ENCODE assay signal across 21 cellular contexts in the genomic region with DNA sequence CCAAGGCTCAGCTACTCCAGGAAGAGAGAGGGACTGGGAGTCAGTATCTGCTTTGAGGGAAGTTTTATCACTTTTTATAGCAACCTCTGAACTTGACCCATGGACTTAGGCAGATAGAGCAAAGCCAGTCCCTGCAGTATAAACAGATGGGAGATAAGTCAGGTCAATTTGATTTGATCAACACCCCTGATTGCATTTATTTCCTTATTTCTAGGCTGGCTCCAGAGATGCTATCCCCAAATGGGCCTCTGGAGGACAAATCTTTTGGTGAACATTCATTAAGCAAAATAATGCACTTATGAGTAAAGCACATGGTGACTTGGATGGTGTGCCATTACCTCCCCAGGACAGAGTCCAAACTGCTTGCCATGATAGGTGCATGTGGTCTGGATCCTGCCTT. TPM values are rescaled to one million over a fixed set of nuclear protein-coding genes. Genes with fewer than 3 reads are reported as not detected.
DNase-seq lines count a peak whose midpoint lies in the region; ATAC-seq and TF ChIP-seq lines count a peak whose summit lies in the region.
"Had no signal": no experiment of that assay in that cellular context is flagged by ENCODE, and none has a peak within 500 bp of the region (broad histone marks: within the 10 kb centered on the region; RNA-seq: fewer than 3 reads in every experiment).

No MANE protein-coding gene starts in this region.

- H3K27me3 Mint-ChIP-seq in endodermal cell (ENCODE audit: insufficient read depth), result no peaks in the 10 kb centered on the region
- no peaks in the 10 kb centered on the region for H3K27me3 Mint-ChIP-seq in activated T-helper 17 cell treated with anti-CD3 and anti-CD28 coated beads, Interleukin-2, amount 50 U/mL, for 72 hours
- H3K27me3 Mint-ChIP-seq in activated CD4-positive, alpha-beta memory T cell treated with anti-CD3 and anti-CD28 coated beads, Interleukin-2, amount 10 ng/mL, durations not matched to agents 7 days and 5 days, result no peaks in the 10 kb centered on the region

- TF ChIP-seq CTCF in C4-2B (conservative IDR thresholded peaks at IDR 0.05), result no peak; the same call in 1 of the 2 replicates
- TF ChIP-seq CTCF in Panc1 (IDR thresholded peaks at IDR 0.05), result no peak
- peak; percentile 34 for TF ChIP-seq CTCF in endodermal cell (conservative IDR thresholded peaks at IDR 0.05)

- no peak overlapping the region for H2BK12ac ChIP-seq in trophoblast cell (ENCODE audit: low read length)

- H4K91ac ChIP-seq in trophoblast cell (ENCODE audit: low read depth, low read length), result no peak overlapping the region

- no peak overlapping the region for H4K8ac ChIP-seq in trophoblast cell (ENCODE audit: low read depth, low read length)

- no peaks in the 10 kb centered on the region for H3K36me3 Mint-ChIP-seq in endodermal cell (ENCODE audit: low read depth)
- no peaks in the 10 kb centered on the region for H3K36me3 Mint-ChIP-seq in activated T-helper 17 cell treated with anti-CD3 and anti-CD28 coated beads, Interleukin-2, amount 50 U/mL, for 72 hours (ENCODE audit: low read depth)
- no peaks in the 10 kb centered on the region for H3K36me3 Mint-ChIP-seq in activated CD4-positive, alpha-beta memory T cell treated with anti-CD3 and anti-CD28 coated beads, Interleukin-2, amount 10 ng/mL, durations not matched to agents 7 days and 5 days (ENCODE audit: low read depth)
- H3K36me3 Mint-ChIP-seq: CD14-positive monocyte had no signal

- CTCF ChIA-PET in Panc1 (lab: Charles Lee), result no interaction called here
- CTCF ChIA-PET in activated CD4-positive, alpha-beta memory T cell treated with anti-CD3 and anti-CD28 coated beads, Interleukin-2, amount 10 ng/mL, durations not matched to agents 7 days and 5 days (lab: Charles Lee), result no interaction called here

- H3K27ac ChIP-seq in C4-2B (peak overlapping the region; percentile 68; the same call in 1 of the 2 replicates), Panc1 (ENCODE audit: low read length) (no peak overlapping the region), endodermal cell (ENCODE audit: low read depth, low read length) (no peak overlapping the region), trophoblast cell (ENCODE audit: low read depth, low read length) (no peak overlapping the region)
- H3K27ac ChIP-seq: SJSA1 had no signal

- H3K9me3 Mint-ChIP-seq in endodermal cell, result no peaks in the 10 kb centered on the region
- H3K9me3 Mint-ChIP-seq in activated T-helper 17 cell treated with anti-CD3 and anti-CD28 coated beads, Interleukin-2, amount 50 U/mL, for 72 hours, result no peaks in the 10 kb centered on the region
- H3K9me3 Mint-ChIP-seq in activated CD4-positive, alpha-beta memory T cell treated with anti-CD3 and anti-CD28 coated beads, Interleukin-2, amount 10 ng/mL, durations not matched to agents 7 days and 5 days, result no peaks in the 10 kb centered on the region
- H3K9me3 Mint-ChIP-seq: CD14-positive monocyte, IgD-negative memory B cell had no signal

- no peaks in the 10 kb centered on the region for H3K79me2 ChIP-seq in trophoblast cell (ENCODE audit: control insufficient read depth, insufficient read depth, low read length, poor library complexity)

- peaks cover 24% of the 10 kb centered on the region for H3K4me1 Mint-ChIP-seq in endodermal cell
- H3K4me1 Mint-ChIP-seq in activated T-helper 17 cell treated with anti-CD3 and anti-CD28 coated beads, Interleukin-2, amount 50 U/mL, for 72 hours, result no peaks in the 10 kb centered on the region
- no peaks in the 10 kb centered on the region for H3K4me1 Mint-ChIP-seq in activated CD4-positive, alpha-beta memory T cell treated with anti-CD3 and anti-CD28 coated beads, Interleukin-2, amount 10 ng/mL, durations not matched to agents 7 days and 5 days
- H3K4me1 Mint-ChIP-seq: CD14-positive monocyte had no signal

- 0 out of 2 replicates have a peak, but pooled peaks have one; percentile 30 for ATAC-seq in Panc1
- no peak for ATAC-seq in activated T-helper 17 cell treated with anti-CD3 and anti-CD28 coated beads, Interleukin-2, amount 50 U/mL, for 72 hours (replicated peaks)

- no TSS peak for BruUV-seq in Panc1 (replicated peaks; lab: Mats Ljungman, UMichigan)

- H2AK5ac ChIP-seq in trophoblast cell (ENCODE audit: low read length), result no peak overlapping the region

- no peak overlapping the region for H3K4ac ChIP-seq in trophoblast cell (ENCODE audit: low read depth, low read length)

- in situ Hi-C loops in Panc1 (cut with HindIII; ENCODE audit: low pct_unique_long_range_greater_than_20kb, low sequenced_read_pairs), result loop anchor here (25.0 kb wide), 1 partner anchor 122 kb away; a partner anchor contains a TSS

- H3K4me1 ChIP-seq in Panc1 (ENCODE audit: control insufficient read depth, insufficient read depth, low read length) (no peaks in the 10 kb centered on the region), endodermal cell (ENCODE audit: control insufficient read depth, insufficient read depth, low read length) (peaks cover 4% of the 10 kb centered on the region), trophoblast cell (ENCODE audit: control insufficient read depth in 1 of 2, insufficient read depth in 2 of 2, low read length in 2 of 2) (no peaks in the 10 kb centered on the region)
- H3K4me1 ChIP-seq: SJSA1 had no signal

- no peak overlapping the region for H3K4me3 Mint-ChIP-seq in endodermal cell
- no peak overlapping the region for H3K4me3 Mint-ChIP-seq in activated T-helper 17 cell treated with anti-CD3 and anti-CD28 coated beads, Interleukin-2, amount 50 U/mL, for 72 hours
- no peak overlapping the region for H3K4me3 Mint-ChIP-seq in activated CD4-positive, alpha-beta memory T cell treated with anti-CD3 and anti-CD28 coated beads, Interleukin-2, amount 10 ng/mL, durations not matched to agents 7 days and 5 days
- H3K4me3 Mint-ChIP-seq: CD14-positive monocyte had no signal

- H2AFZ ChIP-seq in trophoblast cell (ENCODE audit: insufficient read depth, low read length, poor library complexity), result no peak overlapping the region

- H3K4me2 ChIP-seq in trophoblast cell (ENCODE audit: low read length), result no peak overlapping the region

- no peak overlapping the region for H2BK120ac ChIP-seq in trophoblast cell (ENCODE audit: insufficient read depth, low read length, poor library complexity)

- H3K23ac ChIP-seq in trophoblast cell (ENCODE audit: low read length), result peak overlapping the region; percentile 47

- no peak overlapping the region for H3K27ac Mint-ChIP-seq in endodermal cell
- H3K27ac Mint-ChIP-seq in activated T-helper 17 cell treated with anti-CD3 and anti-CD28 coated beads, Interleukin-2, amount 50 U/mL, for 72 hours, result no peak overlapping the region
- H3K27ac Mint-ChIP-seq in activated CD4-positive, alpha-beta memory T cell treated with anti-CD3 and anti-CD28 coated beads, Interleukin-2, amount 10 ng/mL, durations not matched to agents 7 days and 5 days, result no peak overlapping the region
- H3K27ac Mint-ChIP-seq: CD14-positive monocyte, IgD-negative memory B cell had no signal

- H3K9me3 ChIP-seq in Panc1 (ENCODE audit: control insufficient read depth, insufficient read depth, low read depth, low read length) (no peaks in the 10 kb centered on the region), endodermal cell (ENCODE audit: control insufficient read depth, low read length) (no peaks in the 10 kb centered on the region), trophoblast cell (ENCODE audit: insufficient read depth, low read depth, low read length) (peaks cover 2% of the 10 kb centered on the region)
- H3K9me3 ChIP-seq: SJSA1 had no signal

- DNase-seq in Panc1 (ENCODE audit: low read depth, low spot score), result no peak
- no peak for DNase-seq in endodermal cell
- no peak for DNase-seq in trophoblast cell
- DNase-seq in activated CD4-positive, alpha-beta memory T cell treated with anti-CD3 and anti-CD28 coated beads, Interleukin-2, amount 10 ng/mL, durations not matched to agents 7 days and 5 days, result no peak
- DNase-seq in GM19238 (ENCODE audit: insufficient read length, low spot score), result no peak
- DNase-seq: MV-4-11, NCI-H1105 treated with DMSO at 0.1 percent for 48 hours, NCI-H1694, NCI-H2081, NCI-H2171, NCI-H345, NCI-H524 treated with DMSO at 0.1 percent for 48 hours, NCI-H82 had no signal

- no peak overlapping the region for H3K14ac ChIP-seq in trophoblast cell (ENCODE audit: low read length)

- no peak overlapping the region for H3K9ac ChIP-seq in endodermal cell (ENCODE audit: extremely low read depth, low read length, poor library complexity, severe bottlenecking)
- H3K9ac ChIP-seq in trophoblast cell (ENCODE audit: low read length), result no peak overlapping the region

- H3K4me3 ChIP-seq in Panc1 (ENCODE audit: low read depth in 2 of 2, low read length in 2 of 2) (no peak overlapping the region), endodermal cell (ENCODE audit: low read length) (no peak overlapping the region), trophoblast cell (ENCODE audit: low read depth, low read length) (no peak overlapping the region)
- H3K4me3 ChIP-seq: SJSA1 had no signal

- H3K79me1 ChIP-seq in trophoblast cell (ENCODE audit: low read length), result no peaks in the 10 kb centered on the region

- H3K18ac ChIP-seq in trophoblast cell (ENCODE audit: low read length), result no peak overlapping the region

- no peaks in the 10 kb centered on the region for H3K36me3 ChIP-seq in Panc1 (ENCODE audit: control insufficient read depth, insufficient read depth, low read length)
- H3K36me3 ChIP-seq in endodermal cell (ENCODE audit: control insufficient read depth, insufficient read depth, low read length), result no peaks in the 10 kb centered on the region
- no peaks in the 10 kb centered on the region for H3K36me3 ChIP-seq in trophoblast cell (ENCODE audit: control insufficient read depth in 1 of 2, insufficient read depth in 2 of 2, low read length in 2 of 2)
- H3K36me3 ChIP-seq: SJSA1 had no signal

- intact Hi-C loops in Panc1 (cut with micrococcal nuclease; ENCODE audit: unreplicated experiment), result no loop called here

- POLR2A ChIA-PET in Panc1 (lab: Charles Lee), result no interaction called here
- POLR2A ChIA-PET in activated CD4-positive, alpha-beta memory T cell treated with anti-CD3 and anti-CD28 coated beads, Interleukin-2, amount 10 ng/mL, durations not matched to agents 7 days and 5 days (lab: Charles Lee), result interaction anchor here (1.8 to 2.9 kb wide), 2 partner anchors 8 to 11 kb away, joined by 8 to 14 read pairs; a partner anchor contains a TSS

- H3K27me3 ChIP-seq in Panc1 (ENCODE audit: control insufficient read depth, insufficient read depth, low read length) (no peaks in the 10 kb centered on the region), endodermal cell (ENCODE audit: control insufficient read depth, insufficient read depth, low read length, poor library complexity, severe bottlenecking) (no peaks in the 10 kb centered on the region), trophoblast cell (ENCODE audit: insufficient read depth, low read length) (no peaks in the 10 kb centered on the region)
- H3K27me3 ChIP-seq: SJSA1 had no signal

- H4K12ac ChIP-seq in trophoblast cell (ENCODE audit: low read depth, low read length), result no peak overlapping the region

- no peak overlapping the region for H2BK5ac ChIP-seq in trophoblast cell (ENCODE audit: low read depth, low read length, poor library complexity)

RNA-seq across cellular contexts. Expression of a gene that starts 8.9 kb away (rescaled TPM):
- total RNA-seq in Panc1 (2021; ENCODE audit: unreplicated experiment) (116 TPM), endodermal cell (10 to 100 TPM; 34.2 to 43.2 TPM)
- 86.0 TPM for polyA plus RNA-seq in Panc1 (2012; ENCODE audit: insufficient read length)
- 16.1 TPM for polyA plus RNA-seq in endodermal cell (2013, experiment 1 of 2)
- polyA plus RNA-seq in endodermal cell (2013, experiment 2 of 2), result 16.9 TPM
- polyA plus RNA-seq in trophoblast cell (2013), result 27.1 and 28.7 TPM in 2 replicates
- 100 to 1,000 TPM in 1 of 2 donors, 10 to 100 TPM in 1; 61.9 to 176 TPM for total RNA-seq in activated T-helper 17 cell treated with anti-CD3 and anti-CD28 coated beads, Interleukin-2, amount 50 U/mL, for 72 hours
- total RNA-seq in activated CD4-positive, alpha-beta memory T cell treated with anti-CD3 and anti-CD28 coated beads, Interleukin-2, amount 10 ng/mL, durations not matched to agents 7 days and 5 days, result 10 to 100 TPM; 73.5 to 85.0 TPM

RNA-seq across cellular contexts. Expression of a gene that starts 9.1 kb away (rescaled TPM):
- 37.3 TPM for total RNA-seq in Panc1 (2021; ENCODE audit: unreplicated experiment)
- 97.9 TPM for polyA plus RNA-seq in Panc1 (2012; ENCODE audit: insufficient read length)
- 10 to 100 TPM; 40.6 to 41.7 TPM for total RNA-seq in endodermal cell
- 42.9 TPM for polyA plus RNA-seq in endodermal cell (2013, experiment 1 of 2)
- polyA plus RNA-seq in endodermal cell (2013, experiment 2 of 2), result 38.6 TPM
- 16.6 and 16.7 TPM in 2 replicates for polyA plus RNA-seq in trophoblast cell (2013)
- 1 to 10 TPM in 1 of 2 donors, under 1 TPM in 1; 0.65 to 1.7 TPM for total RNA-seq in activated T-helper 17 cell treated with anti-CD3 and anti-CD28 coated beads, Interleukin-2, amount 50 U/mL, for 72 hours
- total RNA-seq in activated CD4-positive, alpha-beta memory T cell treated with anti-CD3 and anti-CD28 coated beads, Interleukin-2, amount 10 ng/mL, durations not matched to agents 7 days and 5 days, result 1 to 10 TPM in 1 of 2 experiments, under 1 TPM in 1; 0.91 to 1.1 TPM

RNA-seq across cellular contexts. Expression of a gene that starts 47.9 kb away (rescaled TPM):
- total RNA-seq in Panc1 (2021; ENCODE audit: unreplicated experiment), result not detected
- polyA plus RNA-seq in Panc1 (2012; ENCODE audit: insufficient read length), result 0.38 TPM
- not detected for total RNA-seq in endodermal cell
- polyA plus RNA-seq in endodermal cell (2013, experiment 1 of 2), result not detected
- polyA plus RNA-seq in endodermal cell (2013, experiment 2 of 2), result not detected
- 0.14 and 0.19 TPM in 2 replicates for polyA plus RNA-seq in trophoblast cell (2013)
- not detected for total RNA-seq in activated T-helper 17 cell treated with anti-CD3 and anti-CD28 coated beads, Interleukin-2, amount 50 U/mL, for 72 hours
- not detected for total RNA-seq in activated CD4-positive, alpha-beta memory T cell treated with anti-CD3 and anti-CD28 coated beads, Interleukin-2, amount 10 ng/mL, durations not matched to agents 7 days and 5 days
- total RNA-seq: Daoy, H1, M059J, SJSA1 had no signal
- polyA plus RNA-seq: CD14-positive monocyte, H1, IgD-negative memory B cell had no signal

Comparison
In these comparisons a context has a peak if more than half of its experiments do, and no peak if none do; other contexts are left out.
1. RNA of a gene that starts 9.1 kb away (total RNA-seq): 40.6 to 41.7 TPM in endodermal cell and 37.3 TPM in Panc1 (single experiment); 0.65 to 1.7 TPM in activated T-helper 17 cell treated with anti-CD3 and anti-CD28 coated beads, Interleukin-2, amount 50 U/mL, for 72 hours and 0.91 to 1.1 TPM in activated CD4-positive, alpha-beta memory T cell treated with anti-CD3 and anti-CD28 coated beads, Interleukin-2, amount 10 ng/mL, durations not matched to agents 7 days and 5 days; every median in the first group is over 10 times any median in the second.